In the genomic region with DNA sequence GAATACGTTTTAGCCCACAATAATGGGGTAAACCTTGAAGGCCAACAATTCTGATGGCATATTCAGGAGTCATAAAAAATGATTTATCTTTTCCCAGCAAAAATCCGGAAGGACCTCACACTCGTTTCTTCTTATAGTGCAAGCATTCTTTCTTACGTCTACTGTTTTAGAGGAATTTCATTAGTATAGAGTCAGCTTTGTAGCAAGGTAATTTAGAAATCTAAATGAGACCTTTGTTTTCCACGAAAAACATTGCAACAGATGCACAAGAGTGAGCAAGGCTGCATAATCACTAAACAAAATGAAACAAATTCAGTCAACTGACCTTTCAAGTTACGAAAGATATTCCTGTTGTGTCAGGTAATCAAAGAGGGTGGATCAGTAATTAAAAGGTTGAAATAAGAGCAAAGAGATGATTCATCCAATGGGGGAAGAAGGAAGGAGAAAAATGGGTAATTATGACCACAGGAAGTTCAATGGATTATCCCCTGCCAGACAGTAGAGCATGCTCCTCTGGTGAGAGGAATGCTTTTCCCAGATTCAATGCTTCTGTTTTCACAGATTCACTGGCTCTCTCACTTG, we compare ENCODE assay signal across 8 cellular contexts. TPM values are rescaled to one million over a fixed set of nuclear protein-coding genes. Genes with fewer than 3 reads are reported as not detected.
DNase-seq lines count a peak whose midpoint lies in the region; ATAC-seq and TF ChIP-seq lines count a peak whose summit lies in the region.

No MANE protein-coding gene starts in this region.

- peak overlapping the region; percentile 71 for H3K4me2 ChIP-seq in Karpas-422 (ENCODE audit: low read depth, low read length, poor library complexity, severe bottlenecking)

- DNase-seq in D341Med (ENCODE audit: low spot score) (peak; percentile 23), Karpas-422 (no peak), mucosa of descending colon (no peak), NCI-H1436 (lab: John Stamatoyannopoulos, UW) (no peak), T1000 (lab: John Stamatoyannopoulos, UW) (no peak), mesenteric fat pad (ENCODE audit: low spot score) (no peak)

- H3K9me2 ChIP-seq in Karpas-422 (replicated peaks; ENCODE audit: insufficient read depth, low read length) = no peaks in the 10 kb centered on the region

- H3K27ac ChIP-seq in Karpas-422 (ENCODE audit: low read length) = peak overlapping the region; percentile 40; the same call in 1 of the 2 replicates

- H3K4me1 Mint-ChIP-seq in brain = peaks cover 44% of the 10 kb centered on the region

- H3K9me3 ChIP-seq in Karpas-422 (ENCODE audit: low read length) (peaks cover 3% of the 10 kb centered on the region; the same call in 1 of the 2 replicates), mucosa of descending colon (no peaks in the 10 kb centered on the region)

- H2AFZ ChIP-seq in Karpas-422 (ENCODE audit: low read length) = peak overlapping the region; percentile 86

- H3K9ac ChIP-seq in Karpas-422 (ENCODE audit: low read length) = peak overlapping the region; percentile 100

- H3K36me3 Mint-ChIP-seq in brain = peaks cover 15% of the 10 kb centered on the region

- ATAC-seq in mucosa of descending colon = peak; percentile 44
- ATAC-seq in HG03457 (IDR thresholded peaks at IDR 0.05; ENCODE audit: unreplicated experiment) = no peak

- H3K27ac Mint-ChIP-seq in brain = peak overlapping the region; percentile 99 to 100 (median 100)

- H4K20me1 ChIP-seq in Karpas-422 (ENCODE audit: insufficient read depth, low read depth, low read length) = peaks cover 37% of the 10 kb centered on the region

- peaks cover 44% of the 10 kb centered on the region for H3K79me2 ChIP-seq in Karpas-422 (ENCODE audit: low read length)

- H3K4me1 ChIP-seq in Karpas-422 (ENCODE audit: low read length) = peaks cover 37% of the 10 kb centered on the region
- peaks cover 35% of the 10 kb centered on the region for H3K4me1 ChIP-seq in mucosa of descending colon (ENCODE audit: low read depth)

- intact Hi-C loops in mucosa of descending colon (cut with DNase I, micrococcal nuclease) = no loop called here

- H3K27me3 ChIP-seq in Karpas-422 (ENCODE audit: low read length) = no peaks in the 10 kb centered on the region

- H3K36me3 ChIP-seq in Karpas-422 (ENCODE audit: insufficient read depth, low read length) (peaks cover 13% of the 10 kb centered on the region; the same call in 1 of the 2 replicates), mucosa of descending colon (ENCODE audit: low read depth) (no peaks in the 10 kb centered on the region)

- H3K4me3 ChIP-seq in Karpas-422 (ENCODE audit: low read length) = peak overlapping the region; percentile 99
- H3K4me3 ChIP-seq in mucosa of descending colon = peak overlapping the region; percentile 99

- peak; percentile 33 to 65 for TF ChIP-seq CTCF in brain (conservative IDR thresholded peaks at IDR 0.05)
- no peak for TF ChIP-seq CTCF in mucosa of descending colon (IDR thresholded peaks at IDR 0.05)

- peak overlapping the region; percentile 94 to 99 (median 98) for H3K4me3 Mint-ChIP-seq in brain

- H3K27me3 Mint-ChIP-seq in brain = peaks cover 21% of the 10 kb centered on the region

- peaks cover 2 to 5% (median 4%) of the 10 kb centered on the region in 5 experiments for H3K9me3 Mint-ChIP-seq in brain

RNA-seq across cellular contexts. Expression of gene CSDE1, which starts 0.6 kb away (rescaled TPM):
- 310 and 375 TPM in 2 replicates for total RNA-seq in Karpas-422 (2014; rRNA removed; shearing (Covaris generic); ENCODE audit: low replicate concordance)
- polyA plus RNA-seq in brain (ENCODE audit: insufficient read depth, low read depth, low replicate concordance) = 250 TPM
- total RNA-seq in mucosa of descending colon (100 to 1,000 TPM; 429 to 934 (median 439) TPM), mesenteric fat pad (715 TPM)

RNA-seq across cellular contexts. Expression of gene SIKE1, which starts 22.1 kb away (rescaled TPM):
- 75.4 and 106 TPM in 2 replicates for total RNA-seq in Karpas-422 (2014; rRNA removed; shearing (Covaris generic); ENCODE audit: low replicate concordance)
- polyA plus RNA-seq in brain (ENCODE audit: insufficient read depth, low read depth, low replicate concordance) = 7.6 TPM
- total RNA-seq in mucosa of descending colon (10 to 100 TPM; 34.5 to 35.5 (median 34.7) TPM), mesenteric fat pad (34.8 TPM)

RNA-seq across cellular contexts. Expression of gene NRAS, which starts 41.8 kb away (rescaled TPM):
- 30.6 and 68.0 TPM in 2 replicates for total RNA-seq in Karpas-422 (2014; rRNA removed; shearing (Covaris generic); ENCODE audit: low replicate concordance)
- 24.5 TPM for polyA plus RNA-seq in brain (ENCODE audit: insufficient read depth, low read depth, low replicate concordance)
- total RNA-seq in mucosa of descending colon (10 to 100 TPM; 25.3 to 51.1 (median 40.8) TPM), mesenteric fat pad (32.3 TPM)
